22 cellular contexts compared by ENCODE assay signal in genomic region chr12:608413-608812, GRCh38. TPM values are rescaled to one million over a fixed set of nuclear protein-coding genes. Genes with fewer than 3 reads are reported as not detected.
DNase-seq lines count a peak whose midpoint lies in the region; ATAC-seq, FAIRE-seq and TF ChIP-seq lines count a peak whose summit lies in the region.
"Had no signal": no experiment of that assay in that cellular context is flagged by ENCODE, and none has a peak within 500 bp of the region (broad histone marks: within the 10 kb centered on the region; RNA-seq: fewer than 3 reads in every experiment).

No MANE protein-coding gene starts in this region.

- H3K4me2 ChIP-seq in GM12878 (ENCODE audit: control insufficient read depth, insufficient read depth), result no peak overlapping the region
- H3K4me2 ChIP-seq in mesenchymal stem cell (ENCODE audit: low read length, poor library complexity, severe bottlenecking), result no peak overlapping the region

- no peak for FAIRE-seq in GM12878 (lab: Jason Lieb, UNC)
- FAIRE-seq: astrocyte, endometrium, H1 had no signal

- intact Hi-C loops in left cardiac atrium (cut with DNase I), result no loop called here
- intact Hi-C loops in left ventricle myocardium superior (cut with micrococcal nuclease), result no loop called here
- intact Hi-C loops in GM12878 (cut with micrococcal nuclease; ENCODE audit: unreplicated experiment), result no loop called here

- no peak overlapping the region for H4K91ac ChIP-seq in mesenchymal stem cell (ENCODE audit: low read length)

- peak overlapping the region; percentile 7 for H4K8ac ChIP-seq in mesenchymal stem cell (ENCODE audit: low read length)

- no TSS peak for BruUV-seq in GM12878 (replicated peaks; lab: Mats Ljungman, UMichigan)

- H3K18ac ChIP-seq in mesenchymal stem cell (ENCODE audit: low read depth in 1 of 2, low read length in 2 of 2), result no peak overlapping the region

- H3K9me3 ChIP-seq in GM12878 (replicated peaks; ENCODE audit: control insufficient read depth, insufficient read depth, low read length), result no peaks in the 10 kb centered on the region
- H3K9me3 ChIP-seq in mesenchymal stem cell (ENCODE audit: control insufficient read depth, low read length), result no peaks in the 10 kb centered on the region
- no peaks in the 10 kb centered on the region for H3K9me3 ChIP-seq in suprapubic skin
- H3K9me3 ChIP-seq: sigmoid colon, tibial nerve had no signal

- POLR2A ChIA-PET in GM12878 (lab: Charles Lee), result interaction anchor here (0.6 to 0.8 kb wide), 2 partner anchors 14 to 216 kb away, joined by 3 to 4 read pairs; no protein-coding TSS in a partner anchor

- TF ChIP-seq POLR2A in GM12878 (IDR thresholded peaks at IDR 0.05; ENCODE audit: low read depth, low read length), result no peak
- TF ChIP-seq POLR2A in suprapubic skin (IDR thresholded peaks at IDR 0.05), result no peak

- no peaks in the 10 kb centered on the region for H3K27me3 ChIP-seq in GM12878 (replicated peaks in 1 of 2; ENCODE audit: control insufficient read depth in 2 of 2, insufficient read depth in 2 of 2, low read length in 1 of 2)
- no peaks in the 10 kb centered on the region for H3K27me3 ChIP-seq in mesenchymal stem cell (ENCODE audit: control insufficient read depth in 1 of 2, insufficient read depth in 1 of 2, low read length in 2 of 2)
- H3K27me3 ChIP-seq in suprapubic skin, result no peaks in the 10 kb centered on the region
- H3K27me3 ChIP-seq: sigmoid colon, tibial nerve had no signal

- no peaks in the 10 kb centered on the region for H3K79me1 ChIP-seq in mesenchymal stem cell (replicated peaks; ENCODE audit: low read length, poor library complexity, severe bottlenecking)

- no peak overlapping the region for H3K23ac ChIP-seq in mesenchymal stem cell (ENCODE audit: low read length in 2 of 2)

- H3K9ac ChIP-seq in GM12878 (ENCODE audit: control insufficient read depth, insufficient read depth, low read length), result no peak overlapping the region
- H3K9ac ChIP-seq in mesenchymal stem cell (ENCODE audit: low read length), result no peak overlapping the region
- H3K9ac ChIP-seq: parathyroid adenoma had no signal

- no peaks in the 10 kb centered on the region for H4K20me1 ChIP-seq in GM12878 (ENCODE audit: control insufficient read depth, insufficient read depth)

- no peak overlapping the region for H2AFZ ChIP-seq in GM12878 (ENCODE audit: control insufficient read depth, low read depth, low read length)
- no peak overlapping the region for H2AFZ ChIP-seq in mesenchymal stem cell (ENCODE audit: low read depth, low read length)
- H2AFZ ChIP-seq: parathyroid adenoma had no signal

- no peak overlapping the region for H2BK5ac ChIP-seq in mesenchymal stem cell (ENCODE audit: low read depth, low read length, poor library complexity, severe bottlenecking)

- H3K27ac ChIP-seq in GM12878 (ENCODE audit: control insufficient read depth, insufficient read depth) (no peak overlapping the region), mesenchymal stem cell (ENCODE audit: low read length, poor library complexity, severe bottlenecking) (no peak overlapping the region), suprapubic skin (no peak overlapping the region)
- H3K27ac ChIP-seq: parathyroid adenoma had no signal

- RAD21 ChIA-PET in GM12878 (lab: Charles Lee; ENCODE audit: unreplicated experiment), result no interaction called here

- TF ChIP-seq EP300 in GM12878 (IDR thresholded peaks at IDR 0.05; ENCODE audit: borderline replicate concordance in 1 of 2, control insufficient read depth in 1 of 2, low read depth in 2 of 2, low read length in 2 of 2), result no peak
- TF ChIP-seq EP300 in suprapubic skin (IDR thresholded peaks at IDR 0.05), result no peak

- TF ChIP-seq RAD21 in GM12878 (IDR thresholded peaks at IDR 0.05; ENCODE audit: insufficient read depth, low read depth, low read length), result no peak

- WGBS in GM12878 (ENCODE audit: insufficient coverage, insufficient replicate concordance, low lambda C conversion rate, missing lambda C conversion rate), result 98% methylated on average over 3 of the region's 3 CpGs
- WGBS in mesenchymal stem cell, result 100% methylated on average over 3 of the region's 3 CpGs
- WGBS in suprapubic skin, result 98% methylated on average over 3 of the region's 3 CpGs

- H3K14ac ChIP-seq in mesenchymal stem cell (ENCODE audit: low read length in 2 of 2), result no peak overlapping the region

- H3K4me1 ChIP-seq in GM12878 (ENCODE audit: control insufficient read depth, insufficient read depth, low read length) (peaks cover 6% of the 10 kb centered on the region), mesenchymal stem cell (ENCODE audit: control insufficient read depth, insufficient read depth, low read depth, low read length) (peaks cover 9% of the 10 kb centered on the region), suprapubic skin (peaks cover 30% of the 10 kb centered on the region)
- H3K4me1 ChIP-seq: parathyroid adenoma had no signal

- peak overlapping the region in 1 of 2 experiments; percentile 82 for H2BK12ac ChIP-seq in mesenchymal stem cell (ENCODE audit: low read length in 2 of 2)

- SMC1A ChIA-PET in GM12878 (lab: Charles Lee; ENCODE audit: uncharacterized antibody, unreplicated experiment), result interaction anchor here (0.9 kb wide), 1 partner anchor 208 kb away, joined by 3 read pairs; no protein-coding TSS in a partner anchor

- no peak for TF ChIP-seq CTCF in GM12878 (IDR thresholded peaks at IDR 0.05 in 2 of 3, conservative IDR thresholded peaks at IDR 0.05 in 1 of 3; ENCODE audit: control insufficient read depth in 2 of 3, extremely low read depth in 1 of 3, insufficient read depth in 1 of 3, low read depth in 3 of 3, low read length in 3 of 3)
- TF ChIP-seq CTCF in suprapubic skin (IDR thresholded peaks at IDR 0.05), result no peak

- peak; percentile 5 for DNase-seq in left cardiac atrium
- DNase-seq in left ventricle myocardium superior, result no peak
- no peak for DNase-seq in GM12878 (ENCODE audit: low read depth, low spot score)
- DNase-seq in mesenchymal stem cell, result no peak
- no peak for DNase-seq in stimulated activated naive CD8-positive, alpha-beta T cell treated with anti-CD3 and anti-CD28 coated beads, Interleukin-15, Interleukin-2, amounts not matched to agents 100 U/mL and 50 U/mL, for 24 hours
- DNase-seq in cerebellum (ENCODE audit: low spot score), result no peak
- no peak for DNase-seq in suprapubic skin (ENCODE audit: low spot score in 2 of 2)
- DNase-seq: activated CD8-positive, alpha-beta T cell treated with anti-CD3 and anti-CD28 coated beads for 36 hours; activated effector memory CD4-positive, alpha-beta T cell treated with anti-CD3 and anti-CD28 coated beads, Interleukin-2, amount 50 U/mL, for 16 hours; activated naive CD8-positive, alpha-beta T cell treated with anti-CD3 and anti-CD28 coated beads, Interleukin-2, amount 10 ng/mL, durations not matched to agents 7 days and 5 days; NCI-H1092 treated with DMSO at 0.1 percent for 48 hours; NCI-H2029; NCI-H345; NCI-H774; sigmoid colon; stimulated activated CD4-positive, alpha-beta T cell treated with anti-CD3 and anti-CD28 coated beads, Interleukin-15, amount 100 ng/mL, for 24 hours; T-cell had no signal

- no peak overlapping the region for H2AK5ac ChIP-seq in mesenchymal stem cell (ENCODE audit: low read length, severe bottlenecking)

- H3K79me2 ChIP-seq in GM12878 (ENCODE audit: control insufficient read depth, insufficient read depth, low read length), result no peaks in the 10 kb centered on the region
- H3K79me2 ChIP-seq: parathyroid adenoma had no signal

- H2BK120ac ChIP-seq in mesenchymal stem cell (ENCODE audit: low read depth, low read length), result no peak overlapping the region

- CTCF ChIA-PET in GM12878 (lab: Yijun Ruan, JAX), result interaction anchor here (0.5 to 0.7 kb wide), 3 partner anchors 33 to 1727 kb away, joined by 3 to 4 read pairs (median 3); no protein-coding TSS in a partner anchor

- no peaks in the 10 kb centered on the region for H3K36me3 ChIP-seq in GM12878 (ENCODE audit: control insufficient read depth in 2 of 2, insufficient read depth in 2 of 2, low read length in 1 of 2)
- peaks cover 0 to 3% of the 10 kb centered on the region in 2 experiments for H3K36me3 ChIP-seq in mesenchymal stem cell (ENCODE audit: control insufficient read depth in 1 of 2, insufficient read depth in 2 of 2, low read depth in 1 of 2, low read length in 2 of 2)
- H3K36me3 ChIP-seq in suprapubic skin, result no peaks in the 10 kb centered on the region
- H3K36me3 ChIP-seq: sigmoid colon, tibial nerve had no signal

- no peak overlapping the region for H3K4me3 ChIP-seq in GM12878
- no peak overlapping the region for H3K4me3 ChIP-seq in mesenchymal stem cell (ENCODE audit: insufficient read depth in 1 of 2, low read depth in 1 of 2, low read length in 2 of 2)
- no peak overlapping the region for H3K4me3 ChIP-seq in suprapubic skin
- H3K4me3 ChIP-seq: sigmoid colon, tibial nerve had no signal

- in situ Hi-C loops in GM12878 (cut with MboI), result no loop called here

- ATAC-seq in left cardiac atrium (no peak), left ventricle myocardium superior (no peak), GM12878 (no peak)
- no peak for ATAC-seq in stimulated activated naive CD8-positive, alpha-beta T cell treated with anti-CD3 and anti-CD28 coated beads, Interleukin-15, Interleukin-2, amounts not matched to agents 100 U/mL and 50 U/mL, for 24 hours
- ATAC-seq: activated CD8-positive, alpha-beta T cell treated with anti-CD3 and anti-CD28 coated beads for 36 hours; T-cell had no signal

- H3K4ac ChIP-seq in mesenchymal stem cell (ENCODE audit: low read depth in 1 of 2, low read length in 2 of 2), result peak overlapping the region in 1 of 2 experiments; percentile 35

- no peak overlapping the region for H2BK15ac ChIP-seq in mesenchymal stem cell (ENCODE audit: low read depth, poor library complexity, severe bottlenecking)

RNA-seq across cellular contexts. Expression of gene NINJ2, which starts 54.8 kb away (rescaled TPM):
- total RNA-seq in left cardiac atrium (1 to 10 TPM; 5.2 to 7.0 TPM), left ventricle myocardium superior (5.3 TPM), GM12878 (2014; rRNA removed) (15.6 and 19.1 TPM in 2 replicates), GM12878 (2014; rRNA removed; fragmentation: Illumina TruSeq; extraction: Trizol) (12.0 and 14.0 TPM in 2 replicates), GM12878 (2021) (13.5 and 14.8 TPM in 2 replicates), cerebellum (0.82 TPM), suprapubic skin (10 to 100 TPM in 2 of 4 donors, 1 to 10 TPM in 2; 7.6 to 20.9 (median 12.6) TPM)
- total RNA-seq in GM12878 (2013; cell fraction: nucleolus; rRNA removed), result 1.5 and 1.8 TPM in 2 replicates
- 11.9 TPM for polyA plus RNA-seq in GM12878 (2011; ENCODE audit: low read depth)
- polyA plus RNA-seq in GM12878 (2011; rRNA removed) (4.8 and 8.9 TPM in 2 replicates), GM12878 (2014; fragmentation: Illumina TruSeq; extraction: Trizol) (10.2 and 19.7 TPM in 2 replicates), GM12878 (2014; fragmentation: Nextera tagmentation; extraction: Ambion mirVana) (10 to 100 TPM; 36.6 to 51.6 TPM), GM12878 (2014; rRNA removed) (18.5 and 22.9 TPM in 2 replicates), GM12878 (2016; fragmentation: Nextera tagmentation; extraction: Ambion mirVana) (10 to 100 TPM; 22.9 to 24.2 TPM)
- polyA plus RNA-seq in GM12878 (2011; cell fraction: cytosol; rRNA removed), result 18.9 and 23.4 TPM in 2 replicates
- polyA plus RNA-seq in GM12878 (2011; cell fraction: nucleus; rRNA removed), result 6.9 and 10.1 TPM in 2 replicates
- polyA plus RNA-seq in GM12878 (2012), result 11.3 and 16.1 TPM in 2 replicates
- 13.2 and 19.5 TPM in 2 replicates for polyA minus RNA-seq in GM12878 (2011; rRNA and poly(A)+ RNA removed)
- 5.4 TPM in 1 of 2 replicates, not detected in the other for polyA minus RNA-seq in GM12878 (2011; cell fraction: cytosol; rRNA and poly(A)+ RNA removed)
- 1.1 and 1.6 TPM in 2 replicates for polyA minus RNA-seq in GM12878 (2011; cell fraction: nucleus; rRNA and poly(A)+ RNA removed)
- polyA plus RNA-seq in mesenchymal stem cell (2013, experiment 1 of 2), result 0.46 TPM
- 0.47 TPM for polyA plus RNA-seq in mesenchymal stem cell (2013, experiment 2 of 2)
- total RNA-seq: astrocyte, H1 had no signal
